In the genomic region with DNA sequence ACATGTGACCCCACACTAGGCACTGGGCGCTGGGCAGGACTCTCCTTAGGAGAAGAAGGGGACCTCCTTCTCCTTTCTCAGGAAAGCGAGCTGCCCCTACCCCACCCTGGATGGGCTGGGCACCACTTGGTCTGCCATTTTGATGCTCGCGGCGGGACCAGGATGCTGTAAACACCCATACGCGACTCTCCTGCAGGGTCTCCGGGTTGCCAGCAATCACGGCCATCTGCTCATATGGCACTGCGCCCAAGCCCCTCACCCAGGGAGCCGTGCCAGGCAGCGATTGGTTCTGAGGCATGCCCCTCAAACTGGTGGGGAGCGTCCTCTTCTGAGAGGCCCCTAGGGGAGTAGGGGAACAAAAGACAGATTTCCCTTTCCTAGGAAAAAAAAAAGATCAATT, we compare ENCODE assay signal across 19 cellular contexts.
DNase-seq lines count a peak whose midpoint lies in the region; ATAC-seq, FAIRE-seq and TF ChIP-seq lines count a peak whose summit lies in the region.
"Had no signal": no experiment of that assay in that cellular context is flagged by ENCODE, and none has a peak within 500 bp of the region (broad histone marks: within the 10 kb centered on the region; RNA-seq: fewer than 3 reads in every experiment).

No MANE protein-coding gene starts in this region.

- H3K27ac ChIP-seq in coronary artery: no peak overlapping the region
- H3K27ac ChIP-seq: 22Rv1, pancreas, VCaP had no signal

- TF ChIP-seq CTCF in coronary artery (IDR thresholded peaks at IDR 0.05): no peak

- FAIRE-seq in RCC 7860 (lab: Jason Lieb, UNC): no peak
- FAIRE-seq: D721Med, pancreas had no signal

- ATAC-seq in HG02884 (IDR thresholded peaks at IDR 0.05; ENCODE audit: unreplicated experiment): no peak
- ATAC-seq in GM21526 (IDR thresholded peaks at IDR 0.05; ENCODE audit: low FRiP score, unreplicated experiment): no peak
- ATAC-seq: activated CD8-positive, alpha-beta T cell treated with anti-CD3 and anti-CD28 coated beads for 36 hours; left ventricle myocardium superior; pancreas had no signal

- DNase-seq in NCI-H1105 (lab: John Stamatoyannopoulos, UW) (peak; percentile 19), NCI-H1105 treated with DMSO at 0.1 percent for 48 hours (lab: John Stamatoyannopoulos, UW) (no peak), NCI-H1092 treated with DMSO at 0.1 percent for 48 hours (lab: John Stamatoyannopoulos, UW) (peak; percentile 79), coronary artery (ENCODE audit: low spot score) (peak; percentile 54), RCC 7860 (ENCODE audit: low spot score) (no peak)
- peak; percentile 7 for DNase-seq in stimulated activated CD8-positive, alpha-beta memory T cell treated with anti-CD3 and anti-CD28 coated beads, Interleukin-4, amount 100 ng/mL, for 48 hours
- DNase-seq: activated CD8-positive, alpha-beta T cell treated with anti-CD3 and anti-CD28 coated beads for 36 hours; amniotic stem cell; effector memory CD4-positive, alpha-beta T cell; GDM1; left ventricle myocardium superior; NCI-H146; NCI-H510A had no signal

- H3K4me3 ChIP-seq in coronary artery: no peak overlapping the region
- H3K4me3 ChIP-seq: pancreas had no signal

Comparison
In these comparisons a context has a peak if more than half of its experiments do, and no peak if none do; other contexts are left out.
1. DNase-seq: peak in NCI-H1105 (single experiment), NCI-H1092 treated with DMSO at 0.1 percent for 48 hours (single experiment), coronary artery (single experiment) and stimulated activated CD8-positive, alpha-beta memory T cell treated with anti-CD3 and anti-CD28 coated beads, Interleukin-4, amount 100 ng/mL, for 48 hours (single experiment); none in NCI-H1105 treated with DMSO at 0.1 percent for 48 hours (single experiment) and RCC 7860 (single experiment).